ENCODE assay signal across 1 cellular context in the genomic region with DNA sequence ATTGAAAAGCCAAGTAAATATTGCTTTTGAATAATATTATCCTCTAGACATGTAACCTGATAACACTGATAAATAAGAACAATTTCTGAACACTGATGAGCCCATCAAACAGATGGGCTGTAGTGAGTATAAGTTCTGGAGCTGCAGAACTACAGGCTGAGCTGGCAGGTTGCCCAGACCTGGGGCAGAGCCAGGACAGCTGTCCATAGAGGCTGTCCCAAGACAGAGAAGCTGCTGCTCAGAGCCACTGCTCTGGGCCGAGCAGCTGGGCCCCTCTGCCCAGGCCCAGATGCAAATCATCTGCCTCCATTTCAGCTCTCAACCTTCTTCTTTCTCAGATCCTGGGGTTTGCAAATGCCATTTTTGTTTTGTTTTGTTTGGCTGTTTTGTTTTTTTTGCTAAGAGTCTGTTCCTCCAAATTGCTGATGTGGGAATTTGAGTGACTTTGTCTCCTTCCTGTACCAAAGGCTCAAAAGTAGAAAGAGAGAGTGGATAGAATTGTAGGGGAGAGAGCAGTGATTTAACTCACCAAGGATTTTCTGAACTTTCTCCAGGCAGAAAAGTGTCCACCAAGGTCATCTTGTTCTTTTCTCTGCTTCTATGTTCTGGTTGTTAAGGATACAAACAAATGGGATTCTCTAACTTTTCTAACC.
TF ChIP-seq lines count a peak whose summit lies in the region.

No MANE protein-coding gene starts in this region.

TF ChIP-seq in K562, 482 proteins besides CTCF, POLR2A, EP300 and RAD21 (continues in another document):
- TF ChIP-seq HNRNPUL1 (IDR thresholded peaks at IDR 0.05; ENCODE audit: low read length) (no peak), ZFPM2 (CRISPR knock-in tag; IDR thresholded peaks at IDR 0.05) (no peak), MAFK (IDR thresholded peaks at IDR 0.05; ENCODE audit: low read length) (peak; percentile 16; the same call in 1 of the 2 replicates), RBM22 (IDR thresholded peaks at IDR 0.05; ENCODE audit: low read depth, low read length, poor library complexity, severe bottlenecking) (no peak), SIN3A (IDR thresholded peaks at IDR 0.05; ENCODE audit: borderline replicate concordance in 2 of 2, control insufficient read depth in 1 of 2, low read depth in 2 of 2, low read length in 2 of 2) (no peak), CBFA2T2 (conservative IDR thresholded peaks at IDR 0.05) (peak; percentile 48; the same call in 1 of the 2 replicates), C11orf30 (IDR thresholded peaks at IDR 0.05; ENCODE audit: low read depth) (peak; percentile 89), STAT5B (CRISPR knock-in tag; IDR thresholded peaks at IDR 0.05) (no peak), MAFF (IDR thresholded peaks at IDR 0.05; ENCODE audit: low read length) (peak; percentile 60), DACH1 (IDR thresholded peaks at IDR 0.05; ENCODE audit: partially characterized antibody) (peak; percentile 22), CBX1 (IDR thresholded peaks at IDR 0.05; ENCODE audit: low read depth) (no peak), ELF1 (tag; IDR thresholded peaks at IDR 0.05) (no peak), MECOM (CRISPR knock-in tag; IDR thresholded peaks at IDR 0.05) (no peak), ZBTB1 (CRISPR knock-in tag; IDR thresholded peaks at IDR 0.05; ENCODE audit: borderline replicate concordance, low read depth) (no peak), NFIC (IDR thresholded peaks at IDR 0.05) (peak; percentile 97), PYGO2 (tag; IDR thresholded peaks at IDR 0.05) (no peak), NRF1 (conservative IDR thresholded peaks at IDR 0.05 in 1 of 2, IDR thresholded peaks at IDR 0.05 in 1 of 2) (0 out of 4 replicates have a peak, but pooled peaks of 1 of the 2 experiments have one; percentile 16), MCM3 (IDR thresholded peaks at IDR 0.05) (no peak), NCOA1 (IDR thresholded peaks at IDR 0.05; ENCODE audit: low read depth) (no peak), ERF (CRISPR knock-in tag; IDR thresholded peaks at IDR 0.05) (no peak), HCFC1 (IDR thresholded peaks at IDR 0.05; ENCODE audit: low read depth, low read length) (no peak), ASH1L (IDR thresholded peaks at IDR 0.05; ENCODE audit: borderline replicate concordance, low read depth, partially characterized antibody) (no peak), GTF2F1 (IDR thresholded peaks at IDR 0.05; ENCODE audit: low read depth, low read length) (no peak), KLF1 (tag; IDR thresholded peaks at IDR 0.05) (no peak), MEF2D (tag; conservative IDR thresholded peaks at IDR 0.05; ENCODE audit: low read depth) (no peak), RBBP5 (IDR thresholded peaks at IDR 0.05; ENCODE audit: borderline replicate concordance, insufficient read depth, low read length, poor library complexity, severe bottlenecking) (no peak), CBFA2T3 (IDR thresholded peaks at IDR 0.05) (peak; percentile 43), MAFG (tag; conservative IDR thresholded peaks at IDR 0.05) (peak; percentile 76), TEAD4 (IDR thresholded peaks at IDR 0.05; ENCODE audit: low read length) (0 out of 2 replicates have a peak, but pooled peaks have one; percentile 14), TEAD4 (CRISPR knock-in tag; IDR thresholded peaks at IDR 0.05; ENCODE audit: borderline replicate concordance) (no peak), ZBTB17 (CRISPR knock-in tag; IDR thresholded peaks at IDR 0.05) (no peak)
- TF ChIP-seq, protein P1, sequence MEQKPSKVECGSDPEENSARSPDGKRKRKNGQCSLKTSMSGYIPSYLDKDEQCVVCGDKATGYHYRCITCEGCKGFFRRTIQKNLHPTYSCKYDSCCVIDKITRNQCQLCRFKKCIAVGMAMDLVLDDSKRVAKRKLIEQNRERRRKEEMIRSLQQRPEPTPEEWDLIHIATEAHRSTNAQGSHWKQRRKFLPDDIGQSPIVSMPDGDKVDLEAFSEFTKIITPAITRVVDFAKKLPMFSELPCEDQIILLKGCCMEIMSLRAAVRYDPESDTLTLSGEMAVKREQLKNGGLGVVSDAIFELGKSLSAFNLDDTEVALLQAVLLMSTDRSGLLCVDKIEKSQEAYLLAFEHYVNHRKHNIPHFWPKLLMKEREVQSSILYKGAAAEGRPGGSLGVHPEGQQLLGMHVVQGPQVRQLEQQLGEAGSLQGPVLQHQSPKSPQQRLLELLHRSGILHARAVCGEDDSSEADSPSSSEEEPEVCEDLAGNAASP (IDR thresholded peaks at IDR 0.05) = no peak
- TF ChIP-seq, protein P2, sequence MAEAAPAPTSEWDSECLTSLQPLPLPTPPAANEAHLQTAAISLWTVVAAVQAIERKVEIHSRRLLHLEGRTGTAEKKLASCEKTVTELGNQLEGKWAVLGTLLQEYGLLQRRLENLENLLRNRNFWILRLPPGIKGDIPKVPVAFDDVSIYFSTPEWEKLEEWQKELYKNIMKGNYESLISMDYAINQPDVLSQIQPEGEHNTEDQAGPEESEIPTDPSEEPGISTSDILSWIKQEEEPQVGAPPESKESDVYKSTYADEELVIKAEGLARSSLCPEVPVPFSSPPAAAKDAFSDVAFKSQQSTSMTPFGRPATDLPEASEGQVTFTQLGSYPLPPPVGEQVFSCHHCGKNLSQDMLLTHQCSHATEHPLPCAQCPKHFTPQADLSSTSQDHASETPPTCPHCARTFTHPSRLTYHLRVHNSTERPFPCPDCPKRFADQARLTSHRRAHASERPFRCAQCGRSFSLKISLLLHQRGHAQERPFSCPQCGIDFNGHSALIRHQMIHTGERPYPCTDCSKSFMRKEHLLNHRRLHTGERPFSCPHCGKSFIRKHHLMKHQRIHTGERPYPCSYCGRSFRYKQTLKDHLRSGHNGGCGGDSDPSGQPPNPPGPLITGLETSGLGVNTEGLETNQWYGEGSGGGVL (CRISPR knock-in tag; IDR thresholded peaks at IDR 0.05) = no peak
- TF ChIP-seq, protein P3, sequence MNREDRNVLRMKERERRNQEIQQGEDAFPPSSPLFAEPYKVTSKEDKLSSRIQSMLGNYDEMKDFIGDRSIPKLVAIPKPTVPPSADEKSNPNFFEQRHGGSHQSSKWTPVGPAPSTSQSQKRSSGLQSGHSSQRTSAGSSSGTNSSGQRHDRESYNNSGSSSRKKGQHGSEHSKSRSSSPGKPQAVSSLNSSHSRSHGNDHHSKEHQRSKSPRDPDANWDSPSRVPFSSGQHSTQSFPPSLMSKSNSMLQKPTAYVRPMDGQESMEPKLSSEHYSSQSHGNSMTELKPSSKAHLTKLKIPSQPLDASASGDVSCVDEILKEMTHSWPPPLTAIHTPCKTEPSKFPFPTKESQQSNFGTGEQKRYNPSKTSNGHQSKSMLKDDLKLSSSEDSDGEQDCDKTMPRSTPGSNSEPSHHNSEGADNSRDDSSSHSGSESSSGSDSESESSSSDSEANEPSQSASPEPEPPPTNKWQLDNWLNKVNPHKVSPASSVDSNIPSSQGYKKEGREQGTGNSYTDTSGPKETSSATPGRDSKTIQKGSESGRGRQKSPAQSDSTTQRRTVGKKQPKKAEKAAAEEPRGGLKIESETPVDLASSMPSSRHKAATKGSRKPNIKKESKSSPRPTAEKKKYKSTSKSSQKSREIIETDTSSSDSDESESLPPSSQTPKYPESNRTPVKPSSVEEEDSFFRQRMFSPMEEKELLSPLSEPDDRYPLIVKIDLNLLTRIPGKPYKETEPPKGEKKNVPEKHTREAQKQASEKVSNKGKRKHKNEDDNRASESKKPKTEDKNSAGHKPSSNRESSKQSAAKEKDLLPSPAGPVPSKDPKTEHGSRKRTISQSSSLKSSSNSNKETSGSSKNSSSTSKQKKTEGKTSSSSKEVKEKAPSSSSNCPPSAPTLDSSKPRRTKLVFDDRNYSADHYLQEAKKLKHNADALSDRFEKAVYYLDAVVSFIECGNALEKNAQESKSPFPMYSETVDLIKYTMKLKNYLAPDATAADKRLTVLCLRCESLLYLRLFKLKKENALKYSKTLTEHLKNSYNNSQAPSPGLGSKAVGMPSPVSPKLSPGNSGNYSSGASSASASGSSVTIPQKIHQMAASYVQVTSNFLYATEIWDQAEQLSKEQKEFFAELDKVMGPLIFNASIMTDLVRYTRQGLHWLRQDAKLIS (CRISPR knock-in tag; IDR thresholded peaks at IDR 0.05) = no peak
- TF ChIP-seq, protein P4, sequence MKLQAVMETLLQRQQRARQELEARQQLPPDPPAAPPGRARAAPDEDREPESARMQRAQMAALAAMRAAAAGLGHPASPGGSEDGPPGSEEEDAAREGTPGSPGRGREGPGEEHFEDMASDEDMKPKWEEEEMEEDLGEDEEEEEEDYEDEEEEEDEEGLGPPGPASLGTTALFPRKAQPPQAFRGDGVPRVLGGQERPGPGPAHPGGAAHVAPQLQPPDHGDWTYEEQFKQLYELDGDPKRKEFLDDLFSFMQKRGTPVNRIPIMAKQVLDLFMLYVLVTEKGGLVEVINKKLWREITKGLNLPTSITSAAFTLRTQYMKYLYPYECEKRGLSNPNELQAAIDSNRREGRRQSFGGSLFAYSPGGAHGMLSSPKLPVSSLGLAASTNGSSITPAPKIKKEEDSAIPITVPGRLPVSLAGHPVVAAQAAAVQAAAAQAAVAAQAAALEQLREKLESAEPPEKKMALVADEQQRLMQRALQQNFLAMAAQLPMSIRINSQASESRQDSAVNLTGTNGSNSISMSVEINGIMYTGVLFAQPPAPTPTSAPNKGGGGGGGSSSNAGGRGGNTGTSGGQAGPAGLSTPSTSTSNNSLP (IDR thresholded peaks at IDR 0.05; ENCODE audit: borderline replicate concordance, low read depth, low read length) = 0 out of 2 replicates have a peak, but pooled peaks have one; percentile 34
- TF ChIP-seq, protein P5, sequence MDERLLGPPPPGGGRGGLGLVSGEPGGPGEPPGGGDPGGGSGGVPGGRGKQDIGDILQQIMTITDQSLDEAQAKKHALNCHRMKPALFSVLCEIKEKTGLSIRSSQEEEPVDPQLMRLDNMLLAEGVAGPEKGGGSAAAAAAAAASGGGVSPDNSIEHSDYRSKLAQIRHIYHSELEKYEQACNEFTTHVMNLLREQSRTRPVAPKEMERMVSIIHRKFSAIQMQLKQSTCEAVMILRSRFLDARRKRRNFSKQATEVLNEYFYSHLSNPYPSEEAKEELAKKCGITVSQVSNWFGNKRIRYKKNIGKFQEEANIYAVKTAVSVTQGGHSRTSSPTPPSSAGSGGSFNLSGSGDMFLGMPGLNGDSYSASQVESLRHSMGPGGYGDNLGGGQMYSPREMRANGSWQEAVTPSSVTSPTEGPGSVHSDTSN (CRISPR knock-in tag; IDR thresholded peaks at IDR 0.05; ENCODE audit: low read depth) = no peak
- TF ChIP-seq, protein P5 (tag; conservative IDR thresholded peaks at IDR 0.05; ENCODE audit: low read depth) = no peak
- TF ChIP-seq, protein P6, sequence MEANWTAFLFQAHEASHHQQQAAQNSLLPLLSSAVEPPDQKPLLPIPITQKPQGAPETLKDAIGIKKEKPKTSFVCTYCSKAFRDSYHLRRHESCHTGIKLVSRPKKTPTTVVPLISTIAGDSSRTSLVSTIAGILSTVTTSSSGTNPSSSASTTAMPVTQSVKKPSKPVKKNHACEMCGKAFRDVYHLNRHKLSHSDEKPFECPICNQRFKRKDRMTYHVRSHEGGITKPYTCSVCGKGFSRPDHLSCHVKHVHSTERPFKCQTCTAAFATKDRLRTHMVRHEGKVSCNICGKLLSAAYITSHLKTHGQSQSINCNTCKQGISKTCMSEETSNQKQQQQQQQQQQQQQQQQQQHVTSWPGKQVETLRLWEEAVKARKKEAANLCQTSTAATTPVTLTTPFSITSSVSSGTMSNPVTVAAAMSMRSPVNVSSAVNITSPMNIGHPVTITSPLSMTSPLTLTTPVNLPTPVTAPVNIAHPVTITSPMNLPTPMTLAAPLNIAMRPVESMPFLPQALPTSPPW (CRISPR knock-in tag; IDR thresholded peaks at IDR 0.05) = no peak
- TF ChIP-seq, protein P7, sequence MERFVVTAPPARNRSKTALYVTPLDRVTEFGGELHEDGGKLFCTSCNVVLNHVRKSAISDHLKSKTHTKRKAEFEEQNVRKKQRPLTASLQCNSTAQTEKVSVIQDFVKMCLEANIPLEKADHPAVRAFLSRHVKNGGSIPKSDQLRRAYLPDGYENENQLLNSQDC (CRISPR knock-in tag; IDR thresholded peaks at IDR 0.05) = no peak
- TF ChIP-seq, protein P8, sequence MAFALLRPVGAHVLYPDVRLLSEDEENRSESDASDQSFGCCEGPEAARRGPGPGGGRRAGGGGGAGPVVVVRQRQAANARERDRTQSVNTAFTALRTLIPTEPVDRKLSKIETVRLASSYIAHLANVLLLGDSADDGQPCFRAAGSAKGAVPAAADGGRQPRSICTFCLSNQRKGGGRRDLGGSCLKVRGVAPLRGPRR (CRISPR knock-in tag; IDR thresholded peaks at IDR 0.05) = no peak
- TF ChIP-seq, protein P9, sequence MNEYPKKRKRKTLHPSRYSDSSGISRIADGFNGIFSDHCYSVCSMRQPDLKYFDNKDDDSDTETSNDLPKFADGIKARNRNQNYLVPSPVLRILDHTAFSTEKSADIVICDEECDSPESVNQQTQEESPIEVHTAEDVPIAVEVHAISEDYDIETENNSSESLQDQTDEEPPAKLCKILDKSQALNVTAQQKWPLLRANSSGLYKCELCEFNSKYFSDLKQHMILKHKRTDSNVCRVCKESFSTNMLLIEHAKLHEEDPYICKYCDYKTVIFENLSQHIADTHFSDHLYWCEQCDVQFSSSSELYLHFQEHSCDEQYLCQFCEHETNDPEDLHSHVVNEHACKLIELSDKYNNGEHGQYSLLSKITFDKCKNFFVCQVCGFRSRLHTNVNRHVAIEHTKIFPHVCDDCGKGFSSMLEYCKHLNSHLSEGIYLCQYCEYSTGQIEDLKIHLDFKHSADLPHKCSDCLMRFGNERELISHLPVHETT (CRISPR knock-in tag; conservative IDR thresholded peaks at IDR 0.05 in 1 of 2, IDR thresholded peaks at IDR 0.05 in 1 of 2) = no peak
- TF ChIP-seq, protein P10, sequence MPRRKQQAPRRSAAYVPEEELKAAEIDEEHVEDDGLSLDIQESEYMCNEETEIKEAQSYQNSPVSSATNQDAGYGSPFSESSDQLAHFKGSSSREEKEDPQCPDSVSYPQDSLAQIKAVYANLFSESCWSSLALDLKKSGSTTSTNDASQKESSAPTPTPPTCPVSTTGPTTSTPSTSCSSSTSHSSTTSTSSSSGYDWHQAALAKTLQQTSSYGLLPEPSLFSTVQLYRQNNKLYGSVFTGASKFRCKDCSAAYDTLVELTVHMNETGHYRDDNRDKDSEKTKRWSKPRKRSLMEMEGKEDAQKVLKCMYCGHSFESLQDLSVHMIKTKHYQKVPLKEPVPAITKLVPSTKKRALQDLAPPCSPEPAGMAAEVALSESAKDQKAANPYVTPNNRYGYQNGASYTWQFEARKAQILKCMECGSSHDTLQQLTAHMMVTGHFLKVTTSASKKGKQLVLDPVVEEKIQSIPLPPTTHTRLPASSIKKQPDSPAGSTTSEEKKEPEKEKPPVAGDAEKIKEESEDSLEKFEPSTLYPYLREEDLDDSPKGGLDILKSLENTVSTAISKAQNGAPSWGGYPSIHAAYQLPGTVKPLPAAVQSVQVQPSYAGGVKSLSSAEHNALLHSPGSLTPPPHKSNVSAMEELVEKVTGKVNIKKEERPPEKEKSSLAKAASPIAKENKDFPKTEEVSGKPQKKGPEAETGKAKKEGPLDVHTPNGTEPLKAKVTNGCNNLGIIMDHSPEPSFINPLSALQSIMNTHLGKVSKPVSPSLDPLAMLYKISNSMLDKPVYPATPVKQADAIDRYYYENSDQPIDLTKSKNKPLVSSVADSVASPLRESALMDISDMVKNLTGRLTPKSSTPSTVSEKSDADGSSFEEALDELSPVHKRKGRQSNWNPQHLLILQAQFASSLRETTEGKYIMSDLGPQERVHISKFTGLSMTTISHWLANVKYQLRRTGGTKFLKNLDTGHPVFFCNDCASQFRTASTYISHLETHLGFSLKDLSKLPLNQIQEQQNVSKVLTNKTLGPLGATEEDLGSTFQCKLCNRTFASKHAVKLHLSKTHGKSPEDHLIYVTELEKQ (CRISPR knock-in tag; IDR thresholded peaks at IDR 0.05) = no peak
